1 cellular context compared by ENCODE assay signal in the genomic region with DNA sequence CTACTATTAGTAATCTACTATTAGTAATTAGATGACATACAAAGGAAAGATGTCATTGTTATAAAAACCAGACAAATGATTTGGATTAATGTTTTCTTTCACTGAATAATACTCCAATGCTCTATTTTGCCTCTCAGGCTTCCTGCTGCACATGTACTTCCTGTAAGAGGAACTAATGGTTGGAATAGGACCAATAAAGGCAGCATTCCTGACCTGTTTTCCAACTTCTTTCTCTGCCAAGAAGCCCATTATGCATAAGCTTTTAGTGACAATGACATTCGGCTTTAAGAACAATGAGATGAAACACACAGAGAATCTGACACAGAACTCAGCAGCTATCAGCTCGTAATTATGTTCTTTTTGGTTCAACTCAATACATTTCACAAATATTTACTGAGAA.
TF ChIP-seq lines count a peak whose summit lies in the region.

No MANE protein-coding gene starts in this region.

TF ChIP-seq in SK-N-SH, 30 proteins besides CTCF, POLR2A, EP300 and RAD21:
- TF ChIP-seq, protein P1, sequence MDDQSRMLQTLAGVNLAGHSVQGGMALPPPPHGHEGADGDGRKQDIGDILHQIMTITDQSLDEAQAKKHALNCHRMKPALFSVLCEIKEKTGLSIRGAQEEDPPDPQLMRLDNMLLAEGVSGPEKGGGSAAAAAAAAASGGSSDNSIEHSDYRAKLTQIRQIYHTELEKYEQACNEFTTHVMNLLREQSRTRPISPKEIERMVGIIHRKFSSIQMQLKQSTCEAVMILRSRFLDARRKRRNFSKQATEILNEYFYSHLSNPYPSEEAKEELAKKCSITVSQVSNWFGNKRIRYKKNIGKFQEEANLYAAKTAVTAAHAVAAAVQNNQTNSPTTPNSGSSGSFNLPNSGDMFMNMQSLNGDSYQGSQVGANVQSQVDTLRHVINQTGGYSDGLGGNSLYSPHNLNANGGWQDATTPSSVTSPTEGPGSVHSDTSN (IDR thresholded peaks at IDR 0.05): peak; percentile 10; the same call in 1 of the 2 replicates
- TF ChIP-seq NFIC (IDR thresholded peaks at IDR 0.05; ENCODE audit: borderline replicate concordance) (peak; percentile 69), SIN3A (IDR thresholded peaks at IDR 0.05; ENCODE audit: borderline replicate concordance, low read depth, low read length) (no peak), FOSL2 (IDR thresholded peaks at IDR 0.05; ENCODE audit: borderline replicate concordance, low read depth) (no peak), TCF12 (IDR thresholded peaks at IDR 0.05) (0 out of 2 replicates have a peak, but pooled peaks have one; percentile 43), YY1 (IDR thresholded peaks at IDR 0.05; ENCODE audit: low read depth) (no peak), FOXJ3 (CRISPR knock-in tag; IDR thresholded peaks at IDR 0.05) (no peak), TAF1 (IDR thresholded peaks at IDR 0.05; ENCODE audit: borderline replicate concordance, low read depth, low read length) (no peak)
